Comparison of ENCODE assay signal across 1 cellular context in genomic region chr9:133171161-133171955, GRCh38.
TF ChIP-seq lines count a peak whose summit lies in the region.

No MANE protein-coding gene starts in this region.

TF ChIP-seq in GM23338, 12 proteins besides CTCF, POLR2A, EP300 and RAD21 (continued from another document):
- no peak for TF ChIP-seq REST (IDR thresholded peaks at IDR 0.05; ENCODE audit: unreplicated experiment)
- TF ChIP-seq ZNF462 (CRISPR knock-in tag; IDR thresholded peaks at IDR 0.05): no peak
- TF ChIP-seq EZH2 (IDR thresholded peaks at IDR 0.05; ENCODE audit: low read depth, unreplicated experiment): no peak
- no peak for TF ChIP-seq POLR2AphosphoS5 (IDR thresholded peaks at IDR 0.05; ENCODE audit: low read depth)
